In genomic region chr7:26863504-26864308, GRCh38 we compare ENCODE assay signal across 8 cellular contexts. TPM values are rescaled to one million over a fixed set of nuclear protein-coding genes. Genes with fewer than 3 reads are reported as not detected.
DNase-seq lines count a peak whose midpoint lies in the region; ATAC-seq and TF ChIP-seq lines count a peak whose summit lies in the region.

No MANE protein-coding gene starts in this region.

- peak overlapping the region; percentile 75 for H3K4me3 ChIP-seq in retinal pigment epithelial cell (ENCODE audit: low read length)

- peak; percentile 24 for ATAC-seq in GM21515 (IDR thresholded peaks at IDR 0.05; ENCODE audit: unreplicated experiment)
- peak; percentile 3 to 10 for ATAC-seq in left cardiac atrium
- ATAC-seq in GM18498 (IDR thresholded peaks at IDR 0.05; ENCODE audit: unreplicated experiment), result no peak

- peak; percentile 61 for DNase-seq in DMS79 treated with DMSO at 0.1 percent for 48 hours (lab: John Stamatoyannopoulos, UW)
- DNase-seq in DMS79 (lab: John Stamatoyannopoulos, UW), result no peak
- DNase-seq in NCI-H1105 (lab: John Stamatoyannopoulos, UW), result peak; percentile 48
- peak; percentile 5 for DNase-seq in activated gamma-delta T cell treated with anti-CD3 and anti-CD28 coated beads, Interleukin-2, amount 50 U/mL, for 16 hours (ENCODE audit: low read depth)
- no peak for DNase-seq in left cardiac atrium
- no peak for DNase-seq in retinal pigment epithelial cell (ENCODE audit: low read depth)

- intact Hi-C loops in left cardiac atrium (cut with DNase I), result no loop called here

- TF ChIP-seq CTCF in retinal pigment epithelial cell (conservative IDR thresholded peaks at IDR 0.05; ENCODE audit: low read depth, low read length), result no peak

RNA-seq across cellular contexts. Expression of gene SKAP2, which starts 0.7 kb away (rescaled TPM):
- total RNA-seq in left cardiac atrium, result 10 to 100 TPM in 1 of 2 donors, 1 to 10 TPM in 1; 9.2 to 21.4 TPM

Comparison
In these comparisons a context has a peak if more than half of its experiments do, and no peak if none do; other contexts are left out.
1. DNase-seq: peak in DMS79 treated with DMSO at 0.1 percent for 48 hours (single experiment), NCI-H1105 (single experiment) and activated gamma-delta T cell treated with anti-CD3 and anti-CD28 coated beads, Interleukin-2, amount 50 U/mL, for 16 hours (single experiment); none in DMS79 (single experiment), left cardiac atrium (single experiment) and retinal pigment epithelial cell (single experiment).